17 cellular contexts compared by ENCODE assay signal in the genomic region with DNA sequence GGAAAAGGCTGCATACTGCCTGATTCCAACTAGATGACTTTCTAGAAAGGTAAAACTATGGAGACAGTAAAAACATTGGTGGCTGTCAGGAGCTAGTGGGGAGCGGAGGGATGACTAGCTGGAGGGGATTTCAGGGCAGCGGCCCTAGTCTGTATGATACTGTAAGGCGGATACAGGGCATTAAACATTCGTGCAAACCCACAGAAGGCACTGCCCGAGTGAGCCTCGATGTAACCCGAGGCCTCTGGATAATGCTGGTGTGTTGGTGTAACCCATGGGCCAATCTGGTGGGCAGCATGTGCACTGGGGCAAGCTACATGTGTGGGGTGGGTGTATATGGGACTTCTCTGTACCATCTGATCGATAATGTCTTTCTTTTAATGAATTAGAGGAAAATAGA. TPM values are rescaled to one million over a fixed set of nuclear protein-coding genes. Genes with fewer than 3 reads are reported as not detected.
DNase-seq lines count a peak whose midpoint lies in the region; ATAC-seq and TF ChIP-seq lines count a peak whose summit lies in the region.
"Had no signal": no experiment of that assay in that cellular context is flagged by ENCODE, and none has a peak within 500 bp of the region (broad histone marks: within the 10 kb centered on the region; RNA-seq: fewer than 3 reads in every experiment).

No MANE protein-coding gene starts in this region.

- H3K27me3 Mint-ChIP-seq in activated naive CD4-positive, alpha-beta T cell treated with anti-CD3 and anti-CD28 coated beads, Interleukin-2, amount 10 ng/mL, durations not matched to agents 7 days and 5 days: peaks cover 90% of the 10 kb centered on the region
- peaks cover 45% of the 10 kb centered on the region for H3K27me3 Mint-ChIP-seq in CD4-positive, alpha-beta T cell
- H3K27me3 Mint-ChIP-seq in neural crest cell (ENCODE audit: low read depth): peaks cover 62% of the 10 kb centered on the region

- CTCF ChIA-PET in activated naive CD4-positive, alpha-beta T cell treated with anti-CD3 and anti-CD28 coated beads, Interleukin-2, amount 10 ng/mL, durations not matched to agents 7 days and 5 days (lab: Charles Lee): no interaction called here
- CTCF ChIA-PET in CD4-positive, alpha-beta T cell (lab: Charles Lee): no interaction called here
- CTCF ChIA-PET in HEK293T (lab: Yijun Ruan, JAX): interaction anchor here (1.0 kb wide), 1 partner anchor 39 kb away, joined by 4 read pairs; no protein-coding TSS in a partner anchor

- H3K4me3 Mint-ChIP-seq in activated naive CD4-positive, alpha-beta T cell treated with anti-CD3 and anti-CD28 coated beads, Interleukin-2, amount 10 ng/mL, durations not matched to agents 7 days and 5 days: no peak overlapping the region
- H3K4me3 Mint-ChIP-seq in CD4-positive, alpha-beta T cell: peak overlapping the region; percentile 55
- H3K4me3 Mint-ChIP-seq in neural crest cell: peak overlapping the region; percentile 39
- H3K4me3 Mint-ChIP-seq: CD4-positive, CD25-positive, alpha-beta regulatory T cell had no signal

- no peaks in the 10 kb centered on the region for H3K9me3 ChIP-seq in CD4-positive, alpha-beta T cell (ENCODE audit: control insufficient read depth, low read length)
- H3K9me3 ChIP-seq: BLaER1 had no signal

- no peak overlapping the region for H3K27ac Mint-ChIP-seq in activated naive CD4-positive, alpha-beta T cell treated with anti-CD3 and anti-CD28 coated beads, Interleukin-2, amount 10 ng/mL, durations not matched to agents 7 days and 5 days
- no peak overlapping the region for H3K27ac Mint-ChIP-seq in CD4-positive, alpha-beta T cell
- H3K27ac Mint-ChIP-seq in neural crest cell (ENCODE audit: unreplicated experiment): no peak overlapping the region
- H3K27ac Mint-ChIP-seq: CD4-positive, CD25-positive, alpha-beta regulatory T cell; IgD-negative memory B cell had no signal

- H3K4me1 Mint-ChIP-seq in activated naive CD4-positive, alpha-beta T cell treated with anti-CD3 and anti-CD28 coated beads, Interleukin-2, amount 10 ng/mL, durations not matched to agents 7 days and 5 days: peaks cover 23% of the 10 kb centered on the region
- H3K4me1 Mint-ChIP-seq in CD4-positive, alpha-beta T cell (ENCODE audit: low read depth): peaks cover 20% of the 10 kb centered on the region
- H3K4me1 Mint-ChIP-seq in neural crest cell: peaks cover 29% of the 10 kb centered on the region

- H3K27me3 ChIP-seq in CD4-positive, alpha-beta T cell (ENCODE audit: control insufficient read depth, insufficient read depth, low read length): peaks cover 41% of the 10 kb centered on the region

- no peak for TF ChIP-seq CTCF in CD4-positive, alpha-beta T cell (IDR thresholded peaks at IDR 0.05)
- no peak for TF ChIP-seq CTCF in neural crest cell (conservative IDR thresholded peaks at IDR 0.05)

- DNase-seq in activated naive CD4-positive, alpha-beta T cell treated with anti-CD3 and anti-CD28 coated beads, Interleukin-2, amount 10 ng/mL, durations not matched to agents 7 days and 5 days: peak; percentile 17
- no peak for DNase-seq in activated naive CD4-positive, alpha-beta T cell treated with anti-CD3 and anti-CD28 coated beads, Interleukin-2, amount 50 U/mL, for 16 hours
- DNase-seq in CD4-positive, alpha-beta T cell: no peak
- DNase-seq in ecto neural progenitor cell (ENCODE audit: low spot score): peak; percentile 37
- DNase-seq in neural crest cell (ENCODE audit: low read depth, low spot score): no peak
- no peak for DNase-seq in HEK293T (ENCODE audit: extremely low spot score)
- no peak for DNase-seq in NOMO-1 (lab: John Stamatoyannopoulos, UW; ENCODE audit: unreplicated experiment in 2 of 2)
- DNase-seq: 8988T; AML-193; Calu3; CD4-positive, CD25-positive, alpha-beta regulatory T cell; DMS 273 treated with DMSO at 0.1 percent for 48 hours; GM23248 had no signal

- no peaks in the 10 kb centered on the region for H3K9me3 Mint-ChIP-seq in activated naive CD4-positive, alpha-beta T cell treated with anti-CD3 and anti-CD28 coated beads, Interleukin-2, amount 10 ng/mL, durations not matched to agents 7 days and 5 days
- H3K9me3 Mint-ChIP-seq in CD4-positive, alpha-beta T cell: no peaks in the 10 kb centered on the region
- no peaks in the 10 kb centered on the region for H3K9me3 Mint-ChIP-seq in neural crest cell

- POLR2A ChIA-PET in CD4-positive, alpha-beta T cell (lab: Charles Lee): no interaction called here
- POLR2A ChIA-PET in HEK293T (lab: Yijun Ruan, JAX): interaction anchor here (1.1 kb wide), 1 partner anchor 14 kb away, joined by 3 read pairs; no protein-coding TSS in a partner anchor

- H3K27ac ChIP-seq in CD4-positive, alpha-beta T cell (ENCODE audit: low read depth, low read length): no peak overlapping the region
- H3K27ac ChIP-seq: BLaER1, GM23248 had no signal

- ATAC-seq in CD4-positive, alpha-beta T cell (ENCODE audit: poor library complexity): no peak
- no peak for ATAC-seq in HG02840 (IDR thresholded peaks at IDR 0.05; ENCODE audit: low FRiP score, unreplicated experiment)

- intact Hi-C loops in CD4-positive, alpha-beta T cell (cut with DNase I, micrococcal nuclease): loop anchor here in 1 of 2 experiments (10.0 kb wide), 1 partner anchor 1171 kb away; no protein-coding TSS in a partner anchor

- H3K36me3 Mint-ChIP-seq in activated naive CD4-positive, alpha-beta T cell treated with anti-CD3 and anti-CD28 coated beads, Interleukin-2, amount 10 ng/mL, durations not matched to agents 7 days and 5 days: peaks cover 3% of the 10 kb centered on the region
- H3K36me3 Mint-ChIP-seq in CD4-positive, alpha-beta T cell (ENCODE audit: low read depth): no peaks in the 10 kb centered on the region
- no peaks in the 10 kb centered on the region for H3K36me3 Mint-ChIP-seq in neural crest cell (ENCODE audit: low read depth)
- H3K36me3 Mint-ChIP-seq: CD4-positive, CD25-positive, alpha-beta regulatory T cell; IgD-negative memory B cell had no signal

TF ChIP-seq in HEK293T, 16 proteins besides CTCF, POLR2A, EP300 and RAD21:
- no peak for TF ChIP-seq TARDBP (IDR thresholded peaks at IDR 0.05)
- no peak for TF ChIP-seq ELF4 (IDR thresholded peaks at IDR 0.05)

RNA-seq across cellular contexts. Expression of a gene that starts 4.3 kb away (rescaled TPM):
- not detected for total RNA-seq in CD4-positive, alpha-beta T cell
- 0.11 and 0.19 TPM in 2 replicates for total RNA-seq in neural crest cell
- total RNA-seq: Calu3; CD4-positive, CD25-positive, alpha-beta regulatory T cell; Daoy; GM23248 had no signal

Comparison
In these comparisons a context has a peak if more than half of its experiments do, and no peak if none do; other contexts are left out.
1. DNase-seq: peak in activated naive CD4-positive, alpha-beta T cell treated with anti-CD3 and anti-CD28 coated beads, Interleukin-2, amount 10 ng/mL, durations not matched to agents 7 days and 5 days (single experiment) and ecto neural progenitor cell (single experiment); none in activated naive CD4-positive, alpha-beta T cell treated with anti-CD3 and anti-CD28 coated beads, Interleukin-2, amount 50 U/mL, for 16 hours (single experiment), CD4-positive, alpha-beta T cell (0 of 10), neural crest cell (single experiment), HEK293T (single experiment) and NOMO-1 (0 of 2).